1 cellular context compared by ENCODE assay signal in genomic region chr5:82628364-82628910, GRCh38.
TF ChIP-seq lines count a peak whose summit lies in the region.

No MANE protein-coding gene starts in this region.

TF ChIP-seq in SK-N-SH, 30 proteins besides CTCF, POLR2A, EP300 and RAD21 (continued from another document):
- TF ChIP-seq REST (IDR thresholded peaks at IDR 0.05; ENCODE audit: low read depth, low read length) = no peak
- no peak for TF ChIP-seq EZH2phosphoT487 (IDR thresholded peaks at IDR 0.05; ENCODE audit: borderline replicate concordance, low read depth)
- TF ChIP-seq FOSL2 (IDR thresholded peaks at IDR 0.05; ENCODE audit: borderline replicate concordance, low read depth) = no peak
- TF ChIP-seq RXRA (IDR thresholded peaks at IDR 0.05; ENCODE audit: borderline replicate concordance, low read depth) = no peak
- no peak for TF ChIP-seq USF2 (IDR thresholded peaks at IDR 0.05; ENCODE audit: borderline replicate concordance, low read depth, low read length)
- TF ChIP-seq ZBTB33 (IDR thresholded peaks at IDR 0.05; ENCODE audit: borderline replicate concordance, low read depth) = no peak
- no peak for TF ChIP-seq TAF1 (IDR thresholded peaks at IDR 0.05; ENCODE audit: borderline replicate concordance, low read depth, low read length)
- TF ChIP-seq ELF1 (IDR thresholded peaks at IDR 0.05) = no peak
- no peak for TF ChIP-seq USF1 (IDR thresholded peaks at IDR 0.05; ENCODE audit: borderline replicate concordance, low read depth)
- TF ChIP-seq JUND (IDR thresholded peaks at IDR 0.05) = no peak
- no peak for TF ChIP-seq PBX3 (IDR thresholded peaks at IDR 0.05)
